Comparison of ENCODE assay signal across 11 cellular contexts in genomic region chr2:70923378-70924015, GRCh38. TPM values are rescaled to one million over a fixed set of nuclear protein-coding genes. Genes with fewer than 3 reads are reported as not detected.
DNase-seq lines count a peak whose midpoint lies in the region; ATAC-seq and TF ChIP-seq lines count a peak whose summit lies in the region.
"Had no signal": no experiment of that assay in that cellular context is flagged by ENCODE, and none has a peak within 500 bp of the region (broad histone marks: within the 10 kb centered on the region; RNA-seq: fewer than 3 reads in every experiment).

No MANE protein-coding gene starts in this region.

- ATAC-seq in PC-3 = peak; percentile 37
- ATAC-seq in HG02678 (IDR thresholded peaks at IDR 0.05; ENCODE audit: unreplicated experiment) = no peak
- ATAC-seq: left ventricle myocardium superior had no signal

- no peaks in the 10 kb centered on the region for H3K27me3 ChIP-seq in BE2C
- H3K27me3 ChIP-seq in PC-3 (ENCODE audit: low read length) = no peaks in the 10 kb centered on the region

- no TSS peak for BruUV-seq in PC-3 (replicated peaks; lab: Mats Ljungman, UMichigan)

- no peaks in the 10 kb centered on the region for H3F3A ChIP-seq in PC-3 (ENCODE audit: low read length, unreplicated experiment)

- no peaks in the 10 kb centered on the region for H3K9me2 ChIP-seq in PC-3 (replicated peaks; ENCODE audit: low read length)

- no peak overlapping the region for H3K9ac ChIP-seq in PC-3 (ENCODE audit: low read length)

- intact Hi-C loops in PC-3 (cut with micrococcal nuclease) = no loop called here

- H3K4me1 ChIP-seq in BE2C (no peaks in the 10 kb centered on the region), PC-3 (ENCODE audit: insufficient read depth, low read length) (no peaks in the 10 kb centered on the region)

- H3K9me3 ChIP-seq in BE2C (no peaks in the 10 kb centered on the region), PC-3 (ENCODE audit: low read length) (no peaks in the 10 kb centered on the region)

- no peaks in the 10 kb centered on the region for H4K20me1 ChIP-seq in PC-3 (ENCODE audit: low read length)

- DNase-seq in BE2C (no peak), GM12864 (ENCODE audit: low read depth) (no peak), PC-3 (peak; percentile 35), foreskin fibroblast (no peak), GM19240 (ENCODE audit: insufficient read length, low spot score) (no peak), kidney glomerular epithelial cell (lab: John Stamatoyannopoulos, UW) (no peak)
- DNase-seq in effector CD8-positive, alpha-beta T cell (lab: John Stamatoyannopoulos, UW) = no peak
- DNase-seq: effector memory CD4-positive, alpha-beta T cell; IMR-90; left ventricle myocardium superior had no signal

- peak; percentile 27; the same call in 1 of the 2 replicates for TF ChIP-seq CTCF in BE2C (IDR thresholded peaks at IDR 0.05; ENCODE audit: low read depth, low read length)
- TF ChIP-seq CTCF in GM12864 (IDR thresholded peaks at IDR 0.05; ENCODE audit: low read depth, low read length, missing control alignments) = peak; percentile 39
- peak; percentile 59 for TF ChIP-seq CTCF in PC-3 (conservative IDR thresholded peaks at IDR 0.05; ENCODE audit: low read depth, low read length)
- TF ChIP-seq CTCF in foreskin fibroblast (IDR thresholded peaks at IDR 0.05; ENCODE audit: low read depth, low read length) = peak; percentile 3

- no peak overlapping the region for H3K27ac ChIP-seq in PC-3 (ENCODE audit: low read length)

- POLR2A ChIA-PET in PC-3 (lab: Charles Lee; ENCODE audit: unreplicated experiment) = no interaction called here

- CTCF ChIA-PET in PC-3 (lab: Charles Lee) = no interaction called here

- H3K36me3 ChIP-seq in BE2C (no peaks in the 10 kb centered on the region), PC-3 (ENCODE audit: low read depth, low read length) (no peaks in the 10 kb centered on the region)

- no peaks in the 10 kb centered on the region for H3K79me2 ChIP-seq in PC-3 (ENCODE audit: low read length)

- H3K4me2 ChIP-seq in PC-3 (ENCODE audit: low read length) = no peak overlapping the region

- no peak overlapping the region for H3K4me3 ChIP-seq in BE2C (ENCODE audit: low read depth, low read length)
- H3K4me3 ChIP-seq in GM12864 (ENCODE audit: low read depth, low read length) = no peak overlapping the region
- H3K4me3 ChIP-seq in PC-3 (ENCODE audit: low read length) = no peak overlapping the region
- H3K4me3 ChIP-seq in foreskin fibroblast (ENCODE audit: low read depth in 1 of 2, low read length in 2 of 2) = no peak overlapping the region

- H2AFZ ChIP-seq in PC-3 (ENCODE audit: low read length) = no peak overlapping the region

RNA-seq across cellular contexts. Expression of gene ATP6V1B1, which starts 12.2 kb away (rescaled TPM):
- polyA plus RNA-seq in BE2C (2012; ENCODE audit: insufficient read depth, insufficient read length, low read depth) = not detected
- not detected in 2 replicates for total RNA-seq in PC-3 (2014; rRNA removed)
- total RNA-seq: IMR-90, left ventricle myocardium superior had no signal

RNA-seq across cellular contexts. Expression of gene VAX2, which starts 23.1 kb away (rescaled TPM):
- 1.0 TPM for polyA plus RNA-seq in BE2C (2012; ENCODE audit: insufficient read depth, insufficient read length, low read depth)
- 0.23 TPM in 1 of 2 replicates, not detected in the other for total RNA-seq in PC-3 (2014; rRNA removed)
- total RNA-seq: left ventricle myocardium superior had no signal

RNA-seq across cellular contexts. Expression of gene ANKRD53, which starts 54.9 kb away (rescaled TPM):
- 1.6 TPM for polyA plus RNA-seq in BE2C (2012; ENCODE audit: insufficient read depth, insufficient read length, low read depth)
- not detected in 2 replicates for total RNA-seq in PC-3 (2014; rRNA removed)

Comparison
In these comparisons a context has a peak if more than half of its experiments do, and no peak if none do; other contexts are left out.
1. CTCF ChIP-seq: peak in every context shown above with its lines; median percentile 59 in PC-3; 39 in GM12864; 27 in BE2C; 3 in foreskin fibroblast.